19 cellular contexts compared by ENCODE assay signal in genomic region chr10:75466016-75466415, GRCh38. TPM values are rescaled to one million over a fixed set of nuclear protein-coding genes. Genes with fewer than 3 reads are reported as not detected.
DNase-seq lines count a peak whose midpoint lies in the region; ATAC-seq and TF ChIP-seq lines count a peak whose summit lies in the region.
"Had no signal": no experiment of that assay in that cellular context is flagged by ENCODE, and none has a peak within 500 bp of the region (broad histone marks: within the 10 kb centered on the region; RNA-seq: fewer than 3 reads in every experiment).

No MANE protein-coding gene starts in this region.

- no peaks in the 10 kb centered on the region for H3K27me3 ChIP-seq in SK-N-SH (ENCODE audit: insufficient read depth)
- no peaks in the 10 kb centered on the region for H3K27me3 ChIP-seq in uterus
- H3K27me3 ChIP-seq in body of pancreas: no peaks in the 10 kb centered on the region

- no peak for TF ChIP-seq CTCF in SK-N-SH (IDR thresholded peaks at IDR 0.05)
- TF ChIP-seq CTCF in uterus (IDR thresholded peaks at IDR 0.05): no peak
- TF ChIP-seq CTCF in body of pancreas (IDR thresholded peaks at IDR 0.05): no peak

- 84% methylated on average over 4 of the region's 4 CpGs for WGBS in SK-N-SH (ENCODE audit: low lambda C conversion rate)
- 84 to 86% methylated on average over 4 of the region's 4 CpGs for WGBS in mesodermal cell (ENCODE audit: insufficient coverage in 2 of 2), 2 experiments
- 89 to 91% methylated on average over 4 of the region's 4 CpGs for WGBS in body of pancreas, 2 donors

- TF ChIP-seq RAD21 in SK-N-SH (IDR thresholded peaks at IDR 0.05; ENCODE audit: low read length): no peak

- TF ChIP-seq EP300 in SK-N-SH (IDR thresholded peaks at IDR 0.05; ENCODE audit: borderline replicate concordance in 1 of 2, low read depth in 1 of 2, low read length in 1 of 2): peak in 1 of 2 experiments; percentile 24; a peak in 2 of 4 replicates

- H3K4me1 ChIP-seq in SK-N-SH (ENCODE audit: control insufficient read depth in 1 of 2, insufficient read depth in 2 of 2, low read depth in 1 of 2, low read length in 1 of 2) (peaks cover 5% of the 10 kb centered on the region in 2 experiments; a peak in 1 of 4 replicates), mesodermal cell (ENCODE audit: control insufficient read depth, insufficient read depth, low read length, poor library complexity, severe bottlenecking) (peaks cover 11% of the 10 kb centered on the region), uterus (peaks cover 15 to 17% of the 10 kb centered on the region in 2 donors), body of pancreas (peaks cover 6% of the 10 kb centered on the region)

- POLR2A ChIA-PET in SK-N-SH (lab: Yijun Ruan, JAX): no interaction called here

- H3K36me3 ChIP-seq in SK-N-SH (replicated peaks in 1 of 2; ENCODE audit: control insufficient read depth in 1 of 2, insufficient read depth in 2 of 2, low read length in 1 of 2) (no peaks in the 10 kb centered on the region), mesodermal cell (ENCODE audit: control insufficient read depth, insufficient read depth, low read length) (no peaks in the 10 kb centered on the region), uterus (no peaks in the 10 kb centered on the region), body of pancreas (replicated peaks in 1 of 2; ENCODE audit: insufficient read depth in 1 of 2, low read depth in 2 of 2) (no peaks in the 10 kb centered on the region)

- TF ChIP-seq POLR2A in uterus (IDR thresholded peaks at IDR 0.05): no peak
- no peak for TF ChIP-seq POLR2A in body of pancreas (IDR thresholded peaks at IDR 0.05)

- H2AFZ ChIP-seq in SK-N-SH (ENCODE audit: low read depth): no peak overlapping the region

- no peak overlapping the region for H3K4me2 ChIP-seq in SK-N-SH

- intact Hi-C loops in uterus (cut with DNase I; ENCODE audit: low total_unique reads) (no loop called here), body of pancreas (cut with DNase I) (no loop called here)

- no peaks in the 10 kb centered on the region for H4K20me1 ChIP-seq in SK-N-SH (ENCODE audit: insufficient read depth)

- ATAC-seq in SK-N-SH treated with all-trans-retinoic acid at 6 μM for 48 hours (no peak), body of pancreas (no peak), GM19455 (IDR thresholded peaks at IDR 0.05; ENCODE audit: unreplicated experiment) (no peak)
- ATAC-seq: GM12878, HepG2 had no signal

- no peak overlapping the region for H3K27ac ChIP-seq in SK-N-SH (ENCODE audit: low read depth in 2 of 2, low read length in 1 of 2)
- peak overlapping the region; percentile 78 for H3K27ac ChIP-seq in epithelial cell of prostate
- H3K27ac ChIP-seq in mesodermal cell (ENCODE audit: low read depth, low read length, severe bottlenecking): peak overlapping the region; percentile 23
- H3K27ac ChIP-seq in uterus: peak overlapping the region; percentile 4 to 59
- no peak overlapping the region for H3K27ac ChIP-seq in body of pancreas
- H3K27ac ChIP-seq: 22Rv1 had no signal

- no peaks in the 10 kb centered on the region for H3K9me2 ChIP-seq in SK-N-SH

- no peaks in the 10 kb centered on the region for H3F3A ChIP-seq in SK-N-SH (replicated peaks; ENCODE audit: insufficient read depth)

- no peaks in the 10 kb centered on the region for H3K9me3 ChIP-seq in SK-N-SH
- no peaks in the 10 kb centered on the region for H3K9me3 ChIP-seq in mesodermal cell (ENCODE audit: control insufficient read depth, low read length)
- no peaks in the 10 kb centered on the region for H3K9me3 ChIP-seq in uterus
- H3K9me3 ChIP-seq in body of pancreas: no peaks in the 10 kb centered on the region

- no peak overlapping the region for H3K9ac ChIP-seq in SK-N-SH

- H3K79me2 ChIP-seq in SK-N-SH (ENCODE audit: insufficient read depth): no peaks in the 10 kb centered on the region

- CTCF ChIA-PET in SK-N-SH (lab: Yijun Ruan, JAX): no interaction called here

- H3K4me3 ChIP-seq in SK-N-SH (ENCODE audit: low read depth in 2 of 2, low read length in 1 of 2) (no peak overlapping the region), mesodermal cell (ENCODE audit: extremely low read depth, insufficient read depth, low read length, poor library complexity, severe bottlenecking) (no peak overlapping the region), uterus (no peak overlapping the region), body of pancreas (no peak overlapping the region)
- H3K4me3 ChIP-seq: GM12878 had no signal

- DNase-seq in SK-N-SH (no peak), epithelial cell of prostate (ENCODE audit: low read depth, low spot score) (no peak), uterus (no peak), ureter (ENCODE audit: low spot score) (no peak), body of pancreas (no peak)
- DNase-seq: ACHN; C1 segment of cervical spinal cord; CD4-positive, alpha-beta T cell; DMS79; GOT3; H9 had no signal

TF ChIP-seq in SK-N-SH, 30 proteins besides CTCF, POLR2A, EP300 and RAD21:
- TF ChIP-seq TCF12 (IDR thresholded peaks at IDR 0.05) (0 out of 2 replicates have a peak, but pooled peaks have one; percentile 2), RXRA (IDR thresholded peaks at IDR 0.05; ENCODE audit: borderline replicate concordance, low read depth) (no peak), TAF1 (IDR thresholded peaks at IDR 0.05; ENCODE audit: borderline replicate concordance, low read depth, low read length) (no peak), MAX (IDR thresholded peaks at IDR 0.05; ENCODE audit: low read depth) (no peak), TEAD4 (IDR thresholded peaks at IDR 0.05; ENCODE audit: borderline replicate concordance, insufficient read depth) (no peak)

TF ChIP-seq in SK-N-SH treated with all-trans-retinoic acid at 6 μM for 48 hours, 23 proteins besides CTCF, POLR2A, EP300 and RAD21 (continues in another document):
- TF ChIP-seq RARB (CRISPR knock-in tag; IDR thresholded peaks at IDR 0.05) (no peak), OSR1 (CRISPR knock-in tag; IDR thresholded peaks at IDR 0.05) (no peak), POU6F1 (CRISPR knock-in tag; IDR thresholded peaks at IDR 0.05; ENCODE audit: borderline replicate concordance, low read depth) (no peak), CSDC2 (CRISPR knock-in tag; IDR thresholded peaks at IDR 0.05) (no peak), ZFP3 (CRISPR knock-in tag; IDR thresholded peaks at IDR 0.05) (no peak), CREB5 (CRISPR knock-in tag; IDR thresholded peaks at IDR 0.05; ENCODE audit: low read depth) (no peak), ARNTL (CRISPR knock-in tag; IDR thresholded peaks at IDR 0.05; ENCODE audit: borderline replicate concordance, low read depth) (no peak), PATZ1 (CRISPR knock-in tag; IDR thresholded peaks at IDR 0.05; ENCODE audit: borderline replicate concordance) (no peak)

RNA-seq across cellular contexts. Expression of gene LRMDA, which starts 34.6 kb away (rescaled TPM):
- 0.37 and 0.95 TPM in 2 replicates for polyA plus RNA-seq in SK-N-SH (2012; rRNA removed)
- polyA plus RNA-seq in SK-N-SH (2012; cell fraction: cytosol; rRNA removed): 0.08 and 0.41 TPM in 2 replicates
- 0.13 and 0.32 TPM in 2 replicates for polyA plus RNA-seq in SK-N-SH (2012; cell fraction: nucleus; rRNA removed)
- polyA plus RNA-seq in mesodermal cell (2013, experiment 1 of 2): 1.4 TPM
- polyA plus RNA-seq in mesodermal cell (2013, experiment 2 of 2): 2.9 TPM
- total RNA-seq in uterus (10 to 100 TPM in 1 of 4 donors, 1 to 10 TPM in 3; 1.5 to 15.7 (median 4.6) TPM), ureter (23.1 TPM), body of pancreas (10 to 100 TPM; 12.2 to 25.4 TPM)
- total RNA-seq: B cell; CD4-positive, alpha-beta T cell; G401 had no signal

Comparison
In these comparisons a context has a peak if more than half of its experiments do, and no peak if none do; other contexts are left out.
1. H3K27ac ChIP-seq: peak in epithelial cell of prostate (single experiment), mesodermal cell (single experiment) and uterus (2 of 2); none in SK-N-SH (0 of 2) and body of pancreas (0 of 4).